In genomic region chr11:69915151-69915500, GRCh38 we compare ENCODE assay signal across 9 cellular contexts.
DNase-seq lines count a peak whose midpoint lies in the region; ATAC-seq and TF ChIP-seq lines count a peak whose summit lies in the region.
"Had no signal": no experiment of that assay in that cellular context is flagged by ENCODE, and none has a peak within 500 bp of the region (broad histone marks: within the 10 kb centered on the region; RNA-seq: fewer than 3 reads in every experiment).

No MANE protein-coding gene starts in this region.

- no peak overlapping the region for H3K4me3 Mint-ChIP-seq in endothelial cell (ENCODE audit: unreplicated experiment)

- peaks cover 26 to 87% of the 10 kb centered on the region in 2 donors for H3K4me1 ChIP-seq in thoracic aorta (ENCODE audit: control insufficient read depth in 1 of 2, low read depth in 2 of 2)

- H3K36me3 Mint-ChIP-seq in endothelial cell (ENCODE audit: low read depth, unreplicated experiment), result no peaks in the 10 kb centered on the region

- H3K9me3 ChIP-seq in thoracic aorta, result no peaks in the 10 kb centered on the region
- H3K9me3 ChIP-seq: esophagus squamous epithelium had no signal

- H3K27ac Mint-ChIP-seq in endothelial cell (ENCODE audit: unreplicated experiment), result no peak overlapping the region

- DNase-seq in HT1080 (ENCODE audit: low read depth) (peak; percentile 74), astrocyte of the hippocampus (ENCODE audit: low read depth, low spot score) (peak; percentile 22), kidney tubule cell (ENCODE audit: low spot score) (peak; percentile 24), thoracic aorta (ENCODE audit: low spot score) (no peak), endothelial cell (ENCODE audit: low spot score) (no peak), middle frontal gyrus (ENCODE audit: extremely low spot score, low spot score) (no peak)
- DNase-seq: esophagus squamous epithelium had no signal

- no peak for ATAC-seq in thoracic aorta (ENCODE audit: insufficient number of reproducible peaks, low FRiP score, low read depth)
- ATAC-seq in HG03039 (IDR thresholded peaks at IDR 0.05; ENCODE audit: unreplicated experiment), result no peak
- ATAC-seq: stimulated activated naive CD8-positive, alpha-beta T cell treated with anti-CD3 and anti-CD28 coated beads, Interleukin-15, Interleukin-2, amounts not matched to agents 100 U/mL and 50 U/mL, for 24 hours had no signal

- no peaks in the 10 kb centered on the region for H3K36me3 ChIP-seq in thoracic aorta
- H3K36me3 ChIP-seq: esophagus squamous epithelium had no signal

- peaks cover 9% of the 10 kb centered on the region for H3K27me3 Mint-ChIP-seq in endothelial cell (ENCODE audit: unreplicated experiment)

- peak overlapping the region; percentile 31 for H3K4me3 ChIP-seq in thoracic aorta

- no peak for TF ChIP-seq CTCF in thoracic aorta (IDR thresholded peaks at IDR 0.05)
- no peak for TF ChIP-seq CTCF in endothelial cell (IDR thresholded peaks at IDR 0.05; ENCODE audit: unreplicated experiment)

- no peaks in the 10 kb centered on the region for H3K27me3 ChIP-seq in thoracic aorta (replicated peaks; ENCODE audit: insufficient read depth)

- H3K9me3 Mint-ChIP-seq in endothelial cell (ENCODE audit: unreplicated experiment), result no peaks in the 10 kb centered on the region

- no peaks in the 10 kb centered on the region for H3K4me1 Mint-ChIP-seq in endothelial cell (ENCODE audit: unreplicated experiment)

- peak overlapping the region; percentile 99 to 100 for H3K27ac ChIP-seq in thoracic aorta

Comparison
In these comparisons a context has a peak if more than half of its experiments do, and no peak if none do; other contexts are left out.
1. DNase-seq: peak in HT1080 (single experiment), astrocyte of the hippocampus (single experiment) and kidney tubule cell (single experiment); none in thoracic aorta (single experiment), endothelial cell (single experiment) and middle frontal gyrus (single experiment).